In genomic region chr10:131900350-131901152, GRCh38 we compare ENCODE assay signal across 8 cellular contexts. TPM values are rescaled to one million over a fixed set of nuclear protein-coding genes. Genes with fewer than 3 reads are reported as not detected.
DNase-seq lines count a peak whose midpoint lies in the region; TF ChIP-seq lines count a peak whose summit lies in the region.

PPP2R2D (plus strand) TSS chr10:131901008; CDS start chr10:131901149, 141 bp downstream.

- peak within 1 kb of the TSS; percentile 76 for H3K27ac ChIP-seq in endodermal cell (ENCODE audit: low read depth, low read length)

- H3K4me3 ChIP-seq in endodermal cell (ENCODE audit: low read length) = peak within 1 kb of the TSS; percentile 98

- H3K9me3 Mint-ChIP-seq in endodermal cell = no peaks in the 10 kb centered on the region

- H3K36me3 ChIP-seq in endodermal cell (ENCODE audit: control insufficient read depth, insufficient read depth, low read length) = peaks cover 6% of the 10 kb centered on the region

- peak within 1 kb of the TSS; percentile 76 for H3K9ac ChIP-seq in endodermal cell (ENCODE audit: extremely low read depth, low read length, poor library complexity, severe bottlenecking)

- peaks cover 4% of the 10 kb centered on the region for H3K36me3 Mint-ChIP-seq in endodermal cell (ENCODE audit: low read depth)

- H3K9me3 ChIP-seq in endodermal cell (ENCODE audit: control insufficient read depth, low read length) = no peaks in the 10 kb centered on the region

- H3K27me3 ChIP-seq in endodermal cell (ENCODE audit: control insufficient read depth, insufficient read depth, low read length, poor library complexity, severe bottlenecking) = peaks cover 18% of the 10 kb centered on the region

- H3K27ac Mint-ChIP-seq in endodermal cell = peak within 1 kb of the TSS; percentile 96

- 0% methylated on average over 10 to 107 of the region's 107 CpGs for WGBS in endodermal cell (ENCODE audit: insufficient coverage in 1 of 2, insufficient read length in 1 of 2), 2 experiments

- DNase-seq in COLO668 (lab: John Stamatoyannopoulos, UW; ENCODE audit: unreplicated experiment) (peak; percentile 93), GM20000 (ENCODE audit: low spot score) (peak; percentile 99), HS-5 (ENCODE audit: low read depth) (peak; percentile 53), NOMO-1 (lab: John Stamatoyannopoulos, UW; ENCODE audit: unreplicated experiment in 2 of 2) (peak; percentile 91 to 94), endodermal cell (peak; percentile 98), mesenteric fat pad (ENCODE audit: low spot score) (peak; percentile 97)
- peak; percentile 81 for DNase-seq in activated CD8-positive, alpha-beta memory T cell treated with anti-CD3 and anti-CD28 coated beads, Interleukin-2, amount 50 U/mL, for 1 hour (ENCODE audit: extremely low read depth)
- peak; percentile 90 for DNase-seq in stimulated activated CD8-positive, alpha-beta memory T cell treated with anti-CD3 and anti-CD28 coated beads, Interleukin-15, amount 100 ng/mL, for 24 hours (ENCODE audit: low read depth)

- peaks cover 18% of the 10 kb centered on the region for H3K4me1 Mint-ChIP-seq in endodermal cell

- H3K4me1 ChIP-seq in endodermal cell (ENCODE audit: control insufficient read depth, insufficient read depth, low read length) = no peaks in the 10 kb centered on the region

- H3K4me3 Mint-ChIP-seq in endodermal cell = peak within 1 kb of the TSS; percentile 82

- TF ChIP-seq CTCF in GM20000 (IDR thresholded peaks at IDR 0.05; ENCODE audit: extremely low read depth, missing control alignments) (no peak), endodermal cell (conservative IDR thresholded peaks at IDR 0.05) (no peak)

- peaks cover 15% of the 10 kb centered on the region for H3K27me3 Mint-ChIP-seq in endodermal cell (ENCODE audit: insufficient read depth)

RNA-seq across cellular contexts. Expression of gene PPP2R2D, which starts in this region (rescaled TPM):
- total RNA-seq in endodermal cell = 10 to 100 TPM; 35.5 to 37.5 TPM
- 36.0 TPM for polyA plus RNA-seq in endodermal cell (2013, experiment 1 of 2)
- 35.4 TPM for polyA plus RNA-seq in endodermal cell (2013, experiment 2 of 2)
- 27.4 TPM for total RNA-seq in mesenteric fat pad

Comparison
In these comparisons a context has a peak if more than half of its experiments do, and no peak if none do; other contexts are left out.
1. Peak in every context shown above with its lines: DNase-seq, H3K4me3 ChIP-seq and H3K27ac ChIP-seq.